9 cellular contexts compared by ENCODE assay signal in genomic region chr16:85126731-85127662, GRCh38.
DNase-seq lines count a peak whose midpoint lies in the region; ATAC-seq and TF ChIP-seq lines count a peak whose summit lies in the region.
"Had no signal": no experiment of that assay in that cellular context is flagged by ENCODE, and none has a peak within 500 bp of the region (broad histone marks: within the 10 kb centered on the region; RNA-seq: fewer than 3 reads in every experiment).

No MANE protein-coding gene starts in this region.

- H3K27ac ChIP-seq in WERI-Rb-1: peak overlapping the region; percentile 28; the same call in 1 of the 2 replicates
- H3K27ac ChIP-seq: VCaP had no signal

- peak; percentile 66 for DNase-seq in activated CD8-positive, alpha-beta memory T cell treated with anti-CD3 and anti-CD28 coated beads for 24 hours
- no peak for DNase-seq in activated CD8-positive, alpha-beta memory T cell treated with anti-CD3 and anti-CD28 coated beads, Interleukin-2, amount 50 U/mL, for 48 hours
- DNase-seq in WERI-Rb-1: peak; percentile 37
- peak; percentile 59 for DNase-seq in glomerular visceral epithelial cell (ENCODE audit: extremely low spot score)
- peak; percentile 48 to 54 for DNase-seq in stimulated activated CD4-positive, alpha-beta T cell treated with anti-CD3 and anti-CD28 coated beads, Interleukin-1b, Interleukin-23, amount 100 ng/mL, for 4 hours (ENCODE audit: low read depth in 2 of 2)
- DNase-seq in NOMO-1 treated with dmso at 0.1 percent for 144 hours (lab: John Stamatoyannopoulos, UW; ENCODE audit: unreplicated experiment): no peak
- no peak for DNase-seq in HPDE6-E6E7 (ENCODE audit: extremely low spot score)

- TF ChIP-seq CTCF in WERI-Rb-1 (IDR thresholded peaks at IDR 0.05; ENCODE audit: low read depth, low read length): no peak

- H3K36me3 ChIP-seq in WERI-Rb-1: no peaks in the 10 kb centered on the region

- no peaks in the 10 kb centered on the region for H3K27me3 ChIP-seq in WERI-Rb-1 (ENCODE audit: insufficient read depth, low read depth, severe bottlenecking)

- H3K4me3 ChIP-seq in WERI-Rb-1 (ENCODE audit: low read depth, low read length): no peak overlapping the region

- H3K9me3 ChIP-seq in WERI-Rb-1 (ENCODE audit: severe bottlenecking): no peaks in the 10 kb centered on the region

- no peak for ATAC-seq in HG03520 (IDR thresholded peaks at IDR 0.05; ENCODE audit: unreplicated experiment)

Comparison
In these comparisons a context has a peak if more than half of its experiments do, and no peak if none do; other contexts are left out.
1. DNase-seq: peak in activated CD8-positive, alpha-beta memory T cell treated with anti-CD3 and anti-CD28 coated beads for 24 hours (single experiment), WERI-Rb-1 (single experiment), glomerular visceral epithelial cell (single experiment) and stimulated activated CD4-positive, alpha-beta T cell treated with anti-CD3 and anti-CD28 coated beads, Interleukin-1b, Interleukin-23, amount 100 ng/mL, for 4 hours (2 of 2); none in activated CD8-positive, alpha-beta memory T cell treated with anti-CD3 and anti-CD28 coated beads, Interleukin-2, amount 50 U/mL, for 48 hours (single experiment), NOMO-1 treated with dmso at 0.1 percent for 144 hours (single experiment) and HPDE6-E6E7 (single experiment).